In genomic region chr6:44265003-44265842, GRCh38 we compare ENCODE assay signal across 8 cellular contexts. TPM values are rescaled to one million over a fixed set of nuclear protein-coding genes. Genes with fewer than 3 reads are reported as not detected.
A peak's percentile ranks its signal among the peaks of the same experiment; 100 is the strongest.
DNase-seq lines count a peak whose midpoint lies in the region; ATAC-seq and TF ChIP-seq lines count a peak whose summit lies in the region.

NFKBIE (minus strand) TSS chr6:44265551; CDS start chr6:44265346, 205 bp downstream.

- H3K27me3 Mint-ChIP-seq in T-helper 2 cell treated with Interferon-gamma antibody and Interleukin-4, amounts not matched to agents 5 μg/mL and 100 μg/mL, for 36 hours (ENCODE audit: low read depth) = peaks cover 18% of the 10 kb centered on the region

- H3K4me3 ChIP-seq in GM12864 (ENCODE audit: low read depth, low read length) (peak within 1 kb of the TSS; percentile 94), ascending aorta (peak within 1 kb of the TSS; percentile 69 to 73), right cardiac atrium (ENCODE audit: low read length) (peak within 1 kb of the TSS; percentile 52), rectal smooth muscle tissue (ENCODE audit: low read length) (peak within 1 kb of the TSS; percentile 93), aorta (ENCODE audit: low read length in 2 of 2) (peak within 1 kb of the TSS; percentile 20 to 74)

- under 1% methylated on average over 74 of the region's 75 CpGs for WGBS in right cardiac atrium
- 1% methylated on average over 53 to 75 of the region's 75 CpGs for WGBS in aorta, 2 donors

- peak within 1 kb of the TSS; percentile 61 for H3K9ac ChIP-seq in rectal smooth muscle tissue (ENCODE audit: low read length)

- H3K27ac ChIP-seq in ascending aorta (peak within 1 kb of the TSS; percentile 72 to 77), right cardiac atrium (ENCODE audit: low read length) (peak within 1 kb of the TSS; percentile 10), rectal smooth muscle tissue (ENCODE audit: low read depth, low read length) (peak within 1 kb of the TSS; percentile 70), aorta (ENCODE audit: low read depth in 1 of 2, low read length in 2 of 2) (peak within 1 kb of the TSS in 1 of 2 donors; percentile 1)

- DNase-seq in GM12864 (ENCODE audit: low read depth) = no peak
- peak; percentile 20 for DNase-seq in NCI-H1694 (lab: John Stamatoyannopoulos, UW)
- DNase-seq in T-helper 2 cell treated with Interferon-gamma antibody and Interleukin-4, amounts not matched to agents 5 μg/mL and 100 μg/mL, for 36 hours (ENCODE audit: low spot score) = peak; percentile 95
- peak; percentile 88 to 98 for DNase-seq in ascending aorta (ENCODE audit: low spot score in 2 of 2)
- peak; percentile 97 to 99 (median 99) for DNase-seq in right cardiac atrium
- peak; percentile 97 to 99 for DNase-seq in aorta

- H3K4me1 ChIP-seq in ascending aorta (peaks cover 15 to 29% of the 10 kb centered on the region in 2 donors), right cardiac atrium (ENCODE audit: control insufficient read depth, insufficient read depth, low read length) (peaks cover 14% of the 10 kb centered on the region), rectal smooth muscle tissue (ENCODE audit: control insufficient read depth, insufficient read depth, low read length) (peaks cover 16% of the 10 kb centered on the region), aorta (ENCODE audit: control insufficient read depth in 1 of 2, insufficient read depth in 2 of 2, low read length in 2 of 2) (peaks cover 0 to 4% of the 10 kb centered on the region in 2 donors)

- peak within 1 kb of the TSS; percentile 93 for H3K27ac Mint-ChIP-seq in T-helper 2 cell treated with Interferon-gamma antibody and Interleukin-4, amounts not matched to agents 5 μg/mL and 100 μg/mL, for 36 hours

- H3K4me3 Mint-ChIP-seq in T-helper 2 cell treated with Interferon-gamma antibody and Interleukin-4, amounts not matched to agents 5 μg/mL and 100 μg/mL, for 36 hours = peak within 1 kb of the TSS; percentile 97

- H3K9me3 ChIP-seq in ascending aorta = no peaks in the 10 kb centered on the region
- no peaks in the 10 kb centered on the region for H3K9me3 ChIP-seq in right cardiac atrium (ENCODE audit: control insufficient read depth, low read length)
- H3K9me3 ChIP-seq in aorta (ENCODE audit: control insufficient read depth, low read length) = no peaks in the 10 kb centered on the region

- peaks cover 42% of the 10 kb centered on the region for H3K4me1 Mint-ChIP-seq in T-helper 2 cell treated with Interferon-gamma antibody and Interleukin-4, amounts not matched to agents 5 μg/mL and 100 μg/mL, for 36 hours (ENCODE audit: low read depth)

- peak; percentile 42 for ATAC-seq in HG02763 (IDR thresholded peaks at IDR 0.05; ENCODE audit: unreplicated experiment)
- peak; percentile 93 to 95 for ATAC-seq in right cardiac atrium
- ATAC-seq in aorta (ENCODE audit: low FRiP score) = peak; percentile 93

- H3K9me3 Mint-ChIP-seq in T-helper 2 cell treated with Interferon-gamma antibody and Interleukin-4, amounts not matched to agents 5 μg/mL and 100 μg/mL, for 36 hours = no peaks in the 10 kb centered on the region

- H3K27me3 ChIP-seq in ascending aorta (peaks cover 3% of the 10 kb centered on the region), right cardiac atrium (ENCODE audit: control insufficient read depth, insufficient read depth) (no peaks in the 10 kb centered on the region), rectal smooth muscle tissue (ENCODE audit: control insufficient read depth, insufficient read depth, low read length) (peaks cover 14% of the 10 kb centered on the region), aorta (ENCODE audit: control insufficient read depth in 1 of 2, insufficient read depth in 2 of 2, low read length in 1 of 2) (no peaks in the 10 kb centered on the region)

- H3K36me3 Mint-ChIP-seq in T-helper 2 cell treated with Interferon-gamma antibody and Interleukin-4, amounts not matched to agents 5 μg/mL and 100 μg/mL, for 36 hours (ENCODE audit: low read depth) = peaks cover 21% of the 10 kb centered on the region

- H3K36me3 ChIP-seq in ascending aorta (no peaks in the 10 kb centered on the region), rectal smooth muscle tissue (ENCODE audit: control insufficient read depth, insufficient read depth, low read length) (peaks cover under 1% of the 10 kb centered on the region), aorta (ENCODE audit: control insufficient read depth in 1 of 2, insufficient read depth in 2 of 2, low read length in 1 of 2) (no peaks in the 10 kb centered on the region)

- TF ChIP-seq CTCF in GM12864 (IDR thresholded peaks at IDR 0.05; ENCODE audit: low read depth, low read length, missing control alignments) (peak; percentile 46), ascending aorta (IDR thresholded peaks at IDR 0.05) (peak in 1 of 3 experiments; percentile 26)

- intact Hi-C loops in ascending aorta (cut with DNase I) = loop anchor here (1.0 to 5.0 kb wide), 5 partner anchors 28 to 192 kb away; partner anchors contain the start of genes AARS2, CDC5L, MRPL14 and TMEM63B
- intact Hi-C loops in right cardiac atrium (cut with DNase I) = loop anchor here in 1 of 4 donors (5.0 kb wide), 1 partner anchor 72 kb away; no protein-coding TSS in a partner anchor
- intact Hi-C loops in aorta (cut with DNase I) = loop anchor here (5.0 kb wide), 2 partner anchors 37 to 42 kb away; no protein-coding TSS in a partner anchor

RNA-seq across cellular contexts. Expression of gene NFKBIE, which starts in this region (rescaled TPM):
- total RNA-seq in ascending aorta (1.9 TPM), right cardiac atrium (1 to 10 TPM; 3.7 to 5.5 (median 4.3) TPM), aorta (10 to 100 TPM in 1 of 2 donors, 1 to 10 TPM in 1; 5.4 to 10.9 TPM)
- polyA plus RNA-seq in right cardiac atrium (2.6 TPM), aorta (1 to 10 TPM; 3.5 to 4.4 TPM)

Comparison
In these comparisons a context has a peak if more than half of its experiments do, and no peak if none do; other contexts are left out.
1. ATAC-seq: peak in every context shown above with its lines; median percentile 94 in right cardiac atrium; 93 in aorta; 42 in HG02763.